ENCODE assay signal across 19 cellular contexts in the genomic region with DNA sequence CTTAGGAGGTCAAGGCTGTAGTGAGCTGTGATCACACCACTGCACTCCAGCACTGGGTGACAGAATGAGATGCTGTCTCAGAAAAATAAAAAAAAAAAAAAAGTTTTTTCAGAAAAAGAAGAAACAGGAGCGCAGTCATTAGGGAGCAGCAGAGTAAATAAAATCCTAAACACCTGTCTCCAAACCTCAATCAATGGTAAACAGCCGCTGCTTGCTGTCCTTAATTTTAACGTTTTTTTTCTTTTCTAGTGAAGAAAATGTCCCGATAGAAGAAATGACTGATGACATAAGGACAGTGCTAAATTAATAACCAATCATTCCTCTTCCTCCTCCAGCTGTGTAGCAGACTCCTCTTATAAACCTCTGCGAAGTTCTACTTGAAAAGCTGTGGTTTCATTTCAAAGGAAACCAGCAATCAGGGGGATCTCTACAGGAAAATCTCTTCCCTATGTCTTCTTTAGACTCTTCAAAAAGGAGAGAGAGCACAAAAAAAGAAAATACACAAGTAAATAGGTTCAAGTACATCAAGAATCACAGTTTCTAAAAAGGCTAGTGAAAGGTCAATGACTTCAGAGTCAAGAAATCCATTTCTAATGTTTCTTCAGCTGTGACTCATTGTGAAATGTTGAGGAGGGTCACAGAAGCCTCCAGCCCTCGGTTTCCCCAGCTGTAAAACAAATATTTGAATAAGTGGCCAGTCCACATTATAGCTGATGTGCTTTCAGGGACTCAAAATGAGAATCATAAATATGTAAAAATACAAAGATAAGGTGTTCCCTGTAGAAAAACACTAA.
"Had no signal": no experiment of that assay in that cellular context is flagged by ENCODE, and none has a peak within 500 bp of the region (broad histone marks: within the 10 kb centered on the region; RNA-seq: fewer than 3 reads in every experiment).

No MANE protein-coding gene starts in this region.

- H3K9me3 Mint-ChIP-seq: activated CD4-positive, alpha-beta T cell treated with anti-CD3 and anti-CD28 coated beads, Interleukin-2, amount 10 ng/mL, durations not matched to agents 24 days and 14 days; activated T-helper 2 cell treated with anti-CD3 and anti-CD28 coated beads, Interferon-gamma antibody, Interleukin-2, Interleukin-4, amounts not matched to agents 10 μg/mL and 5 μg/mL and 100 μg/mL, durations not matched to agents 14 hours and 24 hours and 36 hours; brain; memory B cell; T-helper 1 cell treated with Interleukin-12 subunit alpha and Interleukin-12 subunit beta and Interleukin-4 antibody, amounts not matched to agents 30 μg/mL and 1 μg/mL, for 36 hours; WTC11 had no signal

- H3K4me1 ChIP-seq: esophagus muscularis mucosa had no signal

- H3K4me3 Mint-ChIP-seq: activated CD4-positive, alpha-beta T cell treated with anti-CD3 and anti-CD28 coated beads, Interleukin-2, amount 10 ng/mL, durations not matched to agents 24 days and 14 days; brain; memory B cell; T-helper 1 cell treated with Interleukin-12 subunit alpha and Interleukin-12 subunit beta and Interleukin-4 antibody, amounts not matched to agents 30 μg/mL and 1 μg/mL, for 36 hours; WTC11 had no signal

- H3K27me3 ChIP-seq: esophagus muscularis mucosa, heart left ventricle, left lung had no signal

- H3K36me3 ChIP-seq: esophagus muscularis mucosa, heart left ventricle, left lung had no signal

- H3K4me1 Mint-ChIP-seq: activated CD4-positive, alpha-beta T cell treated with anti-CD3 and anti-CD28 coated beads, Interleukin-2, amount 10 ng/mL, durations not matched to agents 24 days and 14 days had no signal

- DNase-seq: activated CD4-positive, alpha-beta T cell treated with anti-CD3 and anti-CD28 coated beads, Interleukin-2, amount 10 ng/mL, durations not matched to agents 24 days and 14 days; activated CD8-positive, alpha-beta memory T cell treated with anti-CD3 and anti-CD28 coated beads for 24 hours; activated naive CD4-positive, alpha-beta T cell treated with anti-CD3 and anti-CD28 coated beads, Interleukin-2, amount 50 U/mL, for 16 hours; cerebellar nuclear complex; foreskin melanocyte; heart left ventricle; islet precursor cell; left lung; stimulated activated CD4-positive, alpha-beta T cell treated with anti-CD3 and anti-CD28 coated beads, Interleukin-1b, Interleukin-23, amount 100 ng/mL, for 48 hours; stimulated activated naive CD4-positive, alpha-beta T cell; substantia nigra; trophoblast cell had no signal

- H3K4me3 ChIP-seq: esophagus muscularis mucosa, heart left ventricle, left lung, SK-N-MC had no signal

- H3K27ac ChIP-seq: esophagus muscularis mucosa, left lung, SK-N-MC had no signal

- H3K36me3 Mint-ChIP-seq: brain, memory B cell, WTC11 had no signal

- H3K9me3 ChIP-seq: esophagus muscularis mucosa, heart left ventricle, left lung had no signal

- H3K27ac Mint-ChIP-seq: activated CD4-positive, alpha-beta T cell treated with anti-CD3 and anti-CD28 coated beads, Interleukin-2, amount 10 ng/mL, durations not matched to agents 24 days and 14 days; activated T-helper 2 cell treated with anti-CD3 and anti-CD28 coated beads, Interferon-gamma antibody, Interleukin-2, Interleukin-4, amounts not matched to agents 10 μg/mL and 5 μg/mL and 100 μg/mL, durations not matched to agents 14 hours and 24 hours and 36 hours; memory B cell; T-helper 1 cell treated with Interleukin-12 subunit alpha and Interleukin-12 subunit beta and Interleukin-4 antibody, amounts not matched to agents 30 μg/mL and 1 μg/mL, for 36 hours; WTC11 had no signal
